5 cellular contexts compared by ENCODE assay signal in the genomic region with DNA sequence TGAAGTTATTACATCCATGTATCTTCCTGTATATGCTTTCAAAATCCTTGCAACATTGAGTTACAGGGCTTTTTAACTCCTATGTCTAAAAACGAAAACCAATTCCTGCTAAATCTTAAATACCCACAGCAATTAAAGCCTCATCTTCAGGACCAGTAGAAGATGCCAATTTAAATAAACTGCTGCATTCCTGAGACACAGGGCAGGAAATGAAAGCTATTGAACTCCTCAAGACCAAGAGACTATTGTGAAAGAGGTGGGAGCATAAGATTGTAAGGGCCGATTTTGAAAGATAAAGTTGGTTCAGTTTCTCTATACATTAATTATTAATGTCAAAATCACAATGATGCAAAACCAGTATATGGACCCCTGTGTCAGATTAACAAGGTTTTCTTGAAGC. TPM values are rescaled to one million over a fixed set of nuclear protein-coding genes. Genes with fewer than 3 reads are reported as not detected.
"Had no signal": no experiment of that assay in that cellular context is flagged by ENCODE, and none has a peak within 500 bp of the region (broad histone marks: within the 10 kb centered on the region; RNA-seq: fewer than 3 reads in every experiment).

No MANE protein-coding gene starts in this region.

RNA-seq across cellular contexts. Expression of a gene that starts 28.5 kb away (rescaled TPM):
- total RNA-seq: HepG2, HT-29, HT1080, IMR-90, K562 had no signal
